ENCODE assay signal across 10 cellular contexts in the genomic region with DNA sequence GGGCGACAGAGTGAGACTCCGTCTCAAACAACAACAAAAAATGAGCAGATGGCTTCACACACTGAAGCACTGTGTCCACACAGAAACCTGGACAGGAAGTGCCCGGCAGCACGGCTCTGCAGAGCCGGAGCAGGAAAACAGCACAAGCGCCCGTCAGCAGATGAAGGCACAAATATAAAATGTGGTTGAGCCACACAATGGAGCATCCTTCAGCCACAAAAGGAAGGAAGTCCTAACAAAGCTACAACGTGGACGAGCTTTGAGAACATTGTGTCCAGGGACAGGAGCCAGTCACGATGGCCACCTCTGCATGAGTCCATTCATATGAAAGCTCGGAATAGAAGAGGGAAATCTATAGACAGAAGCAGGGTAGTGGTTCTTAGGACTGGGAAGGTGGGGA. TPM values are rescaled to one million over a fixed set of nuclear protein-coding genes. Genes with fewer than 3 reads are reported as not detected.
DNase-seq lines count a peak whose midpoint lies in the region; TF ChIP-seq lines count a peak whose summit lies in the region.
"Had no signal": no experiment of that assay in that cellular context is flagged by ENCODE, and none has a peak within 500 bp of the region (broad histone marks: within the 10 kb centered on the region; RNA-seq: fewer than 3 reads in every experiment).

No MANE protein-coding gene starts in this region.

- no peak for TF ChIP-seq CTCF in OCI-LY7 (conservative IDR thresholded peaks at IDR 0.05; ENCODE audit: low read length)
- no peak for TF ChIP-seq CTCF in breast epithelium (IDR thresholded peaks at IDR 0.05)

- H3K9me2 ChIP-seq in OCI-LY7 (ENCODE audit: insufficient read depth, low read length): no peaks in the 10 kb centered on the region

- POLR2A ChIA-PET in OCI-LY7 (lab: Charles Lee): interaction anchor here (0.6 to 1.4 kb wide), 6 partner anchors 14 to 72 kb away, joined by 3 to 11 read pairs (median 4); no protein-coding TSS in a partner anchor

- peak overlapping the region; percentile 44 for H3K4me2 ChIP-seq in OCI-LY7 (ENCODE audit: low read length)

- no peak for TF ChIP-seq POLR2A in breast epithelium (IDR thresholded peaks at IDR 0.05)

- H3K4me1 ChIP-seq in OCI-LY7 (ENCODE audit: insufficient read depth, low read length, poor library complexity, severe bottlenecking): peaks cover 74% of the 10 kb centered on the region
- H3K4me1 ChIP-seq in breast epithelium: no peaks in the 10 kb centered on the region

- H3K79me2 ChIP-seq in OCI-LY7 (ENCODE audit: insufficient read depth, low read depth, low read length): no peaks in the 10 kb centered on the region

- no peaks in the 10 kb centered on the region for H4K20me1 ChIP-seq in OCI-LY7 (ENCODE audit: insufficient read depth, low read length)

- H3K27ac ChIP-seq in OCI-LY7 (ENCODE audit: low read depth, low read length, poor library complexity, severe bottlenecking) (peak overlapping the region; percentile 95), breast epithelium (no peak overlapping the region)
- H3K27ac ChIP-seq: ovary had no signal

- intact Hi-C loops in OCI-LY7 (cut with micrococcal nuclease; ENCODE audit: unreplicated experiment) (loop anchor here (5.0 kb wide), 1 partner anchor 1647 kb away; the partner anchor contains the start of gene TMC8), breast epithelium (cut with DNase I; ENCODE audit: low total_unique reads) (no loop called here)

- no peaks in the 10 kb centered on the region for H3K27me3 ChIP-seq in breast epithelium
- H3K27me3 ChIP-seq: ovary had no signal

- no TSS peak for BruUV-seq in OCI-LY7 (replicated peaks; lab: Mats Ljungman, UMichigan)

- DNase-seq in DMS153 treated with DMSO at 0.1 percent for 48 hours (lab: John Stamatoyannopoulos, UW; ENCODE audit: unreplicated experiment) (peak; percentile 80), OCI-LY7 (ENCODE audit: low spot score) (peak; percentile 73), globus pallidus (ENCODE audit: low spot score) (peak; percentile 70), pons (ENCODE audit: low spot score) (peak; percentile 79), NCI-H2171 treated with DMSO at 0.1 percent for 48 hours (lab: John Stamatoyannopoulos, UW) (no peak), NCI-H1105 (lab: John Stamatoyannopoulos, UW) (no peak), breast epithelium (ENCODE audit: low spot score in 2 of 2) (no peak), activated gamma-delta T cell (lab: John Stamatoyannopoulos, UW) (no peak)
- DNase-seq: NCI-H2171, ovary had no signal

- CTCF ChIA-PET in OCI-LY7 (lab: Charles Lee; ENCODE audit: unreplicated experiment): interaction anchor here (0.7 to 0.8 kb wide), 2 partner anchors 12 to 13 kb away, joined by 3 to 5 read pairs; no protein-coding TSS in a partner anchor

- peak overlapping the region; percentile 62; the same call in 1 of the 2 replicates for H2AFZ ChIP-seq in OCI-LY7 (ENCODE audit: low read length)

- H3K36me3 ChIP-seq in OCI-LY7 (ENCODE audit: insufficient read depth, low read length) (peaks cover 18% of the 10 kb centered on the region), breast epithelium (no peaks in the 10 kb centered on the region)
- H3K36me3 ChIP-seq: ovary had no signal

- H3K4me3 ChIP-seq in OCI-LY7 (ENCODE audit: low read depth, low read length, poor library complexity, severe bottlenecking) (peak overlapping the region; percentile 21), breast epithelium (no peak overlapping the region)
- H3K4me3 ChIP-seq: ovary had no signal

- no peaks in the 10 kb centered on the region for H3K9me3 ChIP-seq in OCI-LY7 (ENCODE audit: low read length)
- no peaks in the 10 kb centered on the region for H3K9me3 ChIP-seq in breast epithelium
- H3K9me3 ChIP-seq: ovary had no signal

RNA-seq across cellular contexts. Expression of gene RHBDF2, which starts 15.7 kb away (rescaled TPM):
- 122 and 144 TPM in 2 replicates for total RNA-seq in OCI-LY7 (2014; rRNA removed; shearing (Covaris generic))
- total RNA-seq in OCI-LY7 (2022) (158 and 173 TPM in 2 replicates), breast epithelium (10 to 100 TPM; 13.4 to 35.5 (median 26.8) TPM)

RNA-seq across cellular contexts. Expression of gene AANAT, which starts 18.2 kb away (rescaled TPM):
- not detected in 2 replicates for total RNA-seq in OCI-LY7 (2014; rRNA removed; shearing (Covaris generic))
- not detected in 2 replicates for total RNA-seq in OCI-LY7 (2022)
- total RNA-seq in breast epithelium: not detected
- total RNA-seq: ovary had no signal

RNA-seq across cellular contexts. Expression of gene UBE2O, which starts 32.6 kb away (rescaled TPM):
- 43.4 and 55.1 TPM in 2 replicates for total RNA-seq in OCI-LY7 (2014; rRNA removed; shearing (Covaris generic))
- 71.0 and 79.6 TPM in 2 replicates for total RNA-seq in OCI-LY7 (2022)
- 10 to 100 TPM; 17.4 to 22.5 (median 17.7) TPM for total RNA-seq in breast epithelium

RNA-seq across cellular contexts. Expression of gene CYGB, which starts 51.9 kb away (rescaled TPM):
- total RNA-seq in OCI-LY7 (2014; rRNA removed; shearing (Covaris generic)): 0.33 and 0.57 TPM in 2 replicates
- total RNA-seq in OCI-LY7 (2022) (0.22 and 0.44 TPM in 2 replicates), breast epithelium (10 to 100 TPM in 2 of 3 donors, 1 to 10 TPM in 1; 5.9 to 37.4 (median 27.2) TPM)

RNA-seq across cellular contexts. Expression of gene PRCD, which starts 54.3 kb away (rescaled TPM):
- 5.7 and 6.3 TPM in 2 replicates for total RNA-seq in OCI-LY7 (2014; rRNA removed; shearing (Covaris generic))
- total RNA-seq in OCI-LY7 (2022) (11.7 and 15.9 TPM in 2 replicates), breast epithelium (1 to 10 TPM; 1.5 to 7.2 (median 4.9) TPM)

Comparison
In these comparisons a context has a peak if more than half of its experiments do, and no peak if none do; other contexts are left out.
1. DNase-seq: peak in DMS153 treated with DMSO at 0.1 percent for 48 hours (single experiment), OCI-LY7 (single experiment), globus pallidus (single experiment) and pons (single experiment); none in NCI-H2171 treated with DMSO at 0.1 percent for 48 hours (single experiment), NCI-H1105 (single experiment), breast epithelium (0 of 2) and activated gamma-delta T cell (single experiment).